ENCODE assay signal across 1 cellular context in genomic region chr9:134623408-134624066, GRCh38.
TF ChIP-seq lines count a peak whose summit lies in the region.

No MANE protein-coding gene starts in this region.

TF ChIP-seq in IMR-90, 13 proteins besides CTCF, POLR2A, EP300 and RAD21:
- TF ChIP-seq BHLHE40 (IDR thresholded peaks at IDR 0.05; ENCODE audit: low read depth, low read length) (no peak), NFE2L2 (IDR thresholded peaks at IDR 0.05; ENCODE audit: low read depth, low read length) (no peak)
